In genomic region chr5:142816577-142816976, GRCh38 we compare ENCODE assay signal across 10 cellular contexts. TPM values are rescaled to one million over a fixed set of nuclear protein-coding genes. Genes with fewer than 3 reads are reported as not detected.
A peak's percentile ranks its signal among the peaks of the same experiment; 100 is the strongest.
DNase-seq lines count a peak whose midpoint lies in the region; ATAC-seq and TF ChIP-seq lines count a peak whose summit lies in the region.
"Had no signal": no experiment of that assay in that cellular context is flagged by ENCODE, and none has a peak within 500 bp of the region (broad histone marks: within the 10 kb centered on the region; RNA-seq: fewer than 3 reads in every experiment).

No MANE protein-coding gene starts in this region.

- no peaks in the 10 kb centered on the region for H3K9me3 ChIP-seq in CD8-positive, alpha-beta T cell (ENCODE audit: low read length)

- CTCF ChIA-PET in CD8-positive, alpha-beta T cell (lab: Charles Lee): interaction anchor here (1.2 kb wide), 1 partner anchor 46 kb away, joined by 3 read pairs; no protein-coding TSS in a partner anchor

- no peaks in the 10 kb centered on the region for H3K27me3 ChIP-seq in CD8-positive, alpha-beta T cell (ENCODE audit: insufficient read depth, low read length)

- peaks cover 9% of the 10 kb centered on the region for H3K36me3 Mint-ChIP-seq in CD8-positive, alpha-beta T cell
- H3K36me3 Mint-ChIP-seq in T-helper 2 cell treated with Interferon-gamma antibody and Interleukin-4, amounts not matched to agents 5 μg/mL and 100 μg/mL, for 36 hours (ENCODE audit: low read depth): peaks cover 3% of the 10 kb centered on the region
- no peaks in the 10 kb centered on the region for H3K36me3 Mint-ChIP-seq in glutamatergic neuron (ENCODE audit: unreplicated experiment)

- no peak overlapping the region for H3K4me3 Mint-ChIP-seq in CD8-positive, alpha-beta T cell
- H3K4me3 Mint-ChIP-seq in T-helper 2 cell treated with Interferon-gamma antibody and Interleukin-4, amounts not matched to agents 5 μg/mL and 100 μg/mL, for 36 hours: no peak overlapping the region
- H3K4me3 Mint-ChIP-seq in glutamatergic neuron (ENCODE audit: unreplicated experiment): no peak overlapping the region
- H3K4me3 Mint-ChIP-seq: T-helper 1 cell treated with Interleukin-12 subunit alpha and Interleukin-12 subunit beta and Interleukin-4 antibody, amounts not matched to agents 30 μg/mL and 1 μg/mL, for 36 hours had no signal

- POLR2A ChIA-PET in CD8-positive, alpha-beta T cell (lab: Charles Lee): interaction anchor here (0.6 kb wide), 1 partner anchor 16 kb away, joined by 3 read pairs; no protein-coding TSS in a partner anchor

- no peaks in the 10 kb centered on the region for H3K27me3 Mint-ChIP-seq in CD8-positive, alpha-beta T cell (ENCODE audit: low read depth)
- H3K27me3 Mint-ChIP-seq in T-helper 2 cell treated with Interferon-gamma antibody and Interleukin-4, amounts not matched to agents 5 μg/mL and 100 μg/mL, for 36 hours (ENCODE audit: low read depth): no peaks in the 10 kb centered on the region
- H3K27me3 Mint-ChIP-seq in glutamatergic neuron (ENCODE audit: unreplicated experiment): peaks cover 1% of the 10 kb centered on the region

- no peak overlapping the region for H3K27ac ChIP-seq in CD8-positive, alpha-beta T cell (ENCODE audit: low read depth, low read length)

- intact Hi-C loops in CD8-positive, alpha-beta T cell (cut with DNase I, micrococcal nuclease): no loop called here

- DNase-seq in CD8-positive, alpha-beta T cell: no peak
- peak; percentile 54 for DNase-seq in MV-4-11 (lab: John Stamatoyannopoulos, UW)
- peak; percentile 18 to 33 for DNase-seq in cerebellar nuclear complex (lab: John Stamatoyannopoulos, UW)
- DNase-seq in myocyte (ENCODE audit: low read depth): peak; percentile 76
- DNase-seq in activated CD8-positive, alpha-beta memory T cell treated with anti-CD3 and anti-CD28 coated beads, Interleukin-2, amount 50 U/mL, for 4 hours: no peak
- DNase-seq in T-helper 2 cell treated with Interferon-gamma antibody and Interleukin-4, amounts not matched to agents 5 μg/mL and 100 μg/mL, for 36 hours (ENCODE audit: low spot score): no peak
- DNase-seq in glutamatergic neuron: no peak
- DNase-seq: effector CD8-positive, alpha-beta T cell had no signal

- no peak overlapping the region for H3K4me3 ChIP-seq in CD8-positive, alpha-beta T cell (ENCODE audit: low read depth, low read length)

- H3K36me3 ChIP-seq in CD8-positive, alpha-beta T cell (ENCODE audit: insufficient read depth, low read length): no peaks in the 10 kb centered on the region

- no peaks in the 10 kb centered on the region for H3K9me3 Mint-ChIP-seq in CD8-positive, alpha-beta T cell
- no peaks in the 10 kb centered on the region for H3K9me3 Mint-ChIP-seq in T-helper 2 cell treated with Interferon-gamma antibody and Interleukin-4, amounts not matched to agents 5 μg/mL and 100 μg/mL, for 36 hours
- H3K9me3 Mint-ChIP-seq in glutamatergic neuron (ENCODE audit: unreplicated experiment): peaks cover 1% of the 10 kb centered on the region

- TF ChIP-seq CTCF in CD8-positive, alpha-beta T cell (IDR thresholded peaks at IDR 0.05): no peak
- TF ChIP-seq CTCF in glutamatergic neuron (IDR thresholded peaks at IDR 0.05; ENCODE audit: partially characterized antibody, unreplicated experiment): no peak

- H3K27ac Mint-ChIP-seq in CD8-positive, alpha-beta T cell: peak overlapping the region; percentile 19
- H3K27ac Mint-ChIP-seq in T-helper 2 cell treated with Interferon-gamma antibody and Interleukin-4, amounts not matched to agents 5 μg/mL and 100 μg/mL, for 36 hours: no peak overlapping the region
- no peak overlapping the region for H3K27ac Mint-ChIP-seq in glutamatergic neuron (ENCODE audit: unreplicated experiment)
- H3K27ac Mint-ChIP-seq: T-helper 1 cell treated with Interleukin-12 subunit alpha and Interleukin-12 subunit beta and Interleukin-4 antibody, amounts not matched to agents 30 μg/mL and 1 μg/mL, for 36 hours had no signal

- no peak for ATAC-seq in CD8-positive, alpha-beta T cell
- no peak for ATAC-seq in GM21528 (IDR thresholded peaks at IDR 0.05; ENCODE audit: low FRiP score, unreplicated experiment)

- peaks cover 5% of the 10 kb centered on the region for H3K4me1 ChIP-seq in CD8-positive, alpha-beta T cell (ENCODE audit: insufficient read depth, low read length)

- H3K4me1 Mint-ChIP-seq in CD8-positive, alpha-beta T cell (ENCODE audit: low read depth): peaks cover 64% of the 10 kb centered on the region
- peaks cover 31% of the 10 kb centered on the region for H3K4me1 Mint-ChIP-seq in T-helper 2 cell treated with Interferon-gamma antibody and Interleukin-4, amounts not matched to agents 5 μg/mL and 100 μg/mL, for 36 hours (ENCODE audit: low read depth)
- H3K4me1 Mint-ChIP-seq in glutamatergic neuron (ENCODE audit: low read depth, unreplicated experiment): peaks cover 5% of the 10 kb centered on the region

RNA-seq across cellular contexts. Expression of gene ARHGAP26, which starts 46.4 kb away (rescaled TPM):
- 10 to 100 TPM; 46.0 to 46.6 TPM for total RNA-seq in CD8-positive, alpha-beta T cell
- 2.4 and 2.8 TPM in 2 replicates for total RNA-seq in myocyte
- 4.4 TPM for polyA plus RNA-seq in myocyte (2012)
- 20.1 TPM for total RNA-seq in glutamatergic neuron (ENCODE audit: unreplicated experiment)

Comparison
In these comparisons a context has a peak if more than half of its experiments do, and no peak if none do; other contexts are left out.
1. DNase-seq: peak in MV-4-11 (single experiment), cerebellar nuclear complex (2 of 2) and myocyte (single experiment); none in CD8-positive, alpha-beta T cell (0 of 7), activated CD8-positive, alpha-beta memory T cell treated with anti-CD3 and anti-CD28 coated beads, Interleukin-2, amount 50 U/mL, for 4 hours (single experiment), T-helper 2 cell treated with Interferon-gamma antibody and Interleukin-4, amounts not matched to agents 5 μg/mL and 100 μg/mL, for 36 hours (single experiment) and glutamatergic neuron (single experiment).